33 cellular contexts compared by ENCODE assay signal in the genomic region with DNA sequence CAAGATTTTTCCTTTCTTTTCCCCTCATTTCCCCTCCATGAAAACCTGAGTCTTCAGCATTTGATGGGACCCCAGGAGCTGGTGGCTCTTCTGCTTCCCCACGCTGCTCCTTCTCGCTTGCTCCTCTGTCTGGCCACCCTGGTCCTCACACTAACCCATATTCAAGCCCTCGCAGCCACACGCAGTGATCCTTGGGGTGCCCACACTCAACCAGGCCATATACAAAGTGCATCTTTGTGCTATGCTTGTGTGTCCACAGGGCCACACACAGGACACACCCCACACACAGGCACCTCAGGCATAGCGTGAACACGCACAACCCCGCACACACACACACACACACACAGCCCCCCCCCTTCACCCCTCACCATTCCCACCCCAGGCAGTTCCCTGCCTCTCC.
"Had no signal": no experiment of that assay in that cellular context is flagged by ENCODE, and none has a peak within 500 bp of the region (broad histone marks: within the 10 kb centered on the region; RNA-seq: fewer than 3 reads in every experiment).

No MANE protein-coding gene starts in this region.

- DNase-seq: activated CD4-positive, alpha-beta T cell treated with anti-CD3 and anti-CD28 coated beads, Interleukin-2, amount 10 ng/mL, durations not matched to agents 24 days and 14 days; activated CD4-positive, alpha-beta T cell treated with anti-CD3 and anti-CD28 coated beads, Interleukin-2, amount 50 U/mL, for 4 hours; activated CD8-positive, alpha-beta T cell treated with anti-CD3 and anti-CD28 coated beads for 36 hours; activated naive CD4-positive, alpha-beta T cell; activated naive CD4-positive, alpha-beta T cell treated with anti-CD3 and anti-CD28 coated beads, Interleukin-2, amount 50 U/mL, for 16 hours; activated naive CD8-positive, alpha-beta T cell treated with anti-CD3 and anti-CD28 coated beads for 36 hours; activated T-cell treated with anti-CD3 and anti-CD28 coated beads, Interleukin-2, amount 50 U/mL, for 72 hours; amniotic stem cell; brain microvascular endothelial cell; central memory CD4-positive, alpha-beta T cell; Karpas-422; KBM-7; MV-4-11; NCI-H1092 treated with DMSO at 0.1 percent for 48 hours; NCI-H1417; NCI-H146; NCI-H187 treated with DMSO at 0.1 percent for 48 hours; NCI-H2081; NCI-H226; NCI-H446 treated with DMSO at 0.1 percent for 48 hours; NCI-H524; NCI-H69; NCI-H82; NK-92 treated with Interleukin-12 subunit alpha and Interleukin-12 subunit beta, amount 100 ng/mL, for 24 hours; PC-3; Right ventricle myocardium superior; RPMI8226; SJCRH30; T1000 had no signal

- ATAC-seq: activated CD8-positive, alpha-beta T cell treated with anti-CD3 and anti-CD28 coated beads for 36 hours; activated T-cell treated with anti-CD3 and anti-CD28 coated beads, Interleukin-2, amount 50 U/mL, for 72 hours; activated T-helper 17 cell treated with anti-CD3 and anti-CD28 coated beads, Interleukin-2, amount 50 U/mL, for 72 hours; PC-3 had no signal

- H3K27ac ChIP-seq: brain microvascular endothelial cell, Peyer's patch, SJCRH30, SK-N-MC had no signal

- H3K9me3 ChIP-seq: MG63, Peyer's patch, SJCRH30 had no signal

- H3K36me3 ChIP-seq: brain microvascular endothelial cell, MG63, Peyer's patch, SJCRH30 had no signal

- H3K4me3 ChIP-seq: MG63, Peyer's patch, SJCRH30, SK-N-MC had no signal

- H3K27me3 ChIP-seq: brain microvascular endothelial cell, MG63, Peyer's patch, SJCRH30 had no signal

- H3K4me1 ChIP-seq: Peyer's patch had no signal
